In the genomic region with DNA sequence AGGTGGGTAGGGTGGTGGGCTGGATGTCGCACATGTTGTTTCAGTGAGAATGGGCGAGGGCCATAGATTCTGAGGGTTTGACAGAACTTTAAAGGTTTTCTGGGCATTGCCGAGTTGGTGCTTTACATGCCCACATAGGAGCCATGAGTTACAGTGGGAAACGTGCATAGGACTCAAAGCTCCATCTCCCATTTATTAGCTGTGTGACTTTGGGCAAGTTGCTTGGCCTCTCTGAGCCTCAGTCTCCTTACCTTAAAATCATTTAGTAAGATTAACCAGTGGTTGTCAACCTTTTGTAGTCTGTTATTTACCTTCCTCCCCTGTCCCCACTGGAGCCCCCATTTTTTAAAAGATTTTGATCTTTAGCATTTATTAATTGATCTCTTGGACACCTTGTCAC, we compare ENCODE assay signal across 25 cellular contexts.
"Had no signal": no experiment of that assay in that cellular context is flagged by ENCODE, and none has a peak within 500 bp of the region (broad histone marks: within the 10 kb centered on the region; RNA-seq: fewer than 3 reads in every experiment).

No MANE protein-coding gene starts in this region.

- DNase-seq: stimulated activated CD4-positive, alpha-beta T cell treated with anti-CD3 and anti-CD28 coated beads, Interleukin-2, amount 100 ng/mL, for 48 hours; stimulated activated CD4-positive, alpha-beta T cell treated with anti-CD3 and anti-CD28 coated beads, Interleukin-4, amount 100 ng/mL, for 1 hour; stimulated activated CD4-positive, alpha-beta T cell treated with anti-CD3 and anti-CD28 coated beads, Interleukin-4, amount 100 ng/mL, for 24 hours; stimulated activated CD4-positive, alpha-beta T cell treated with anti-CD3 and anti-CD28 coated beads, Interleukin-4, amount 100 ng/mL, for 4 hours; stimulated activated CD8-positive, alpha-beta memory T cell treated with anti-CD3 and anti-CD28 coated beads, Interleukin-4, amount 100 ng/mL, for 48 hours; stimulated activated naive B cell treated with anti-CD40 and anti-IgM and Interleukin-4, amounts not matched to agents 10 μg/mL and 1 μg/mL and 100 μg/mL, for 72 hours; stimulated activated naive CD4-positive, alpha-beta T cell; stimulated activated naive CD4-positive, alpha-beta T cell treated with Interleukin-2 at 50 U/mL for 16 hours; stimulated activated naive CD8-positive, alpha-beta T cell treated with anti-CD3 and anti-CD28 coated beads, Interleukin-15, amount 100 ng/mL, for 72 hours; stimulated activated naive CD8-positive, alpha-beta T cell treated with anti-CD3 and anti-CD28 coated beads, Interleukin-15, Interleukin-2, amounts not matched to agents 100 U/mL and 50 U/mL, for 24 hours; stomach; substantia nigra; testis; thyroid gland; tibial artery; transverse colon; upper lobe of right lung; uterus had no signal

- ATAC-seq: stimulated activated effector memory CD8-positive, alpha-beta T cell treated with anti-CD3 and anti-CD28 coated beads, Interleukin-12 subunit alpha, Interleukin-12 subunit beta, amount 100 ng/mL, for 72 hours; stimulated activated naive B cell treated with anti-CD40 and anti-IgM and Interleukin-4, amounts not matched to agents 10 μg/mL and 1 μg/mL and 100 μg/mL, for 72 hours; stimulated activated naive CD8-positive, alpha-beta T cell treated with anti-CD3 and anti-CD28 coated beads, Interleukin-15, amount 100 ng/mL, for 72 hours; stimulated activated naive CD8-positive, alpha-beta T cell treated with anti-CD3 and anti-CD28 coated beads, Interleukin-15, Interleukin-2, amounts not matched to agents 100 U/mL and 50 U/mL, for 24 hours; upper lobe of right lung had no signal

- H3K4me3 ChIP-seq: stomach, suprapubic skin, testis, thoracic aorta, thyroid gland, tibial artery, tibial nerve, transverse colon, upper lobe of left lung, upper lobe of right lung, uterus, vagina had no signal

- H3K27me3 ChIP-seq: stomach, suprapubic skin, testis, thyroid gland, tibial artery, tibial nerve, transverse colon, upper lobe of left lung, upper lobe of right lung, uterus, vagina had no signal

- H3K9me3 ChIP-seq: stomach, suprapubic skin, testis, thoracic aorta, thyroid gland, tibial artery, tibial nerve, transverse colon, upper lobe of left lung, upper lobe of right lung, uterus, vagina had no signal

- H3K36me3 ChIP-seq: transverse colon, uterus had no signal

- H3K27ac ChIP-seq: stomach, suprapubic skin, testis, thoracic aorta, thyroid gland, tibial artery, tibial nerve, transverse colon, upper lobe of left lung, upper lobe of right lung, uterus, vagina had no signal

- FAIRE-seq: urothelium cell line had no signal

- H3K4me1 ChIP-seq: stomach, suprapubic skin, transverse colon, upper lobe of right lung, uterus, vagina had no signal
